Comparison of ENCODE assay signal across 8 cellular contexts in the genomic region with DNA sequence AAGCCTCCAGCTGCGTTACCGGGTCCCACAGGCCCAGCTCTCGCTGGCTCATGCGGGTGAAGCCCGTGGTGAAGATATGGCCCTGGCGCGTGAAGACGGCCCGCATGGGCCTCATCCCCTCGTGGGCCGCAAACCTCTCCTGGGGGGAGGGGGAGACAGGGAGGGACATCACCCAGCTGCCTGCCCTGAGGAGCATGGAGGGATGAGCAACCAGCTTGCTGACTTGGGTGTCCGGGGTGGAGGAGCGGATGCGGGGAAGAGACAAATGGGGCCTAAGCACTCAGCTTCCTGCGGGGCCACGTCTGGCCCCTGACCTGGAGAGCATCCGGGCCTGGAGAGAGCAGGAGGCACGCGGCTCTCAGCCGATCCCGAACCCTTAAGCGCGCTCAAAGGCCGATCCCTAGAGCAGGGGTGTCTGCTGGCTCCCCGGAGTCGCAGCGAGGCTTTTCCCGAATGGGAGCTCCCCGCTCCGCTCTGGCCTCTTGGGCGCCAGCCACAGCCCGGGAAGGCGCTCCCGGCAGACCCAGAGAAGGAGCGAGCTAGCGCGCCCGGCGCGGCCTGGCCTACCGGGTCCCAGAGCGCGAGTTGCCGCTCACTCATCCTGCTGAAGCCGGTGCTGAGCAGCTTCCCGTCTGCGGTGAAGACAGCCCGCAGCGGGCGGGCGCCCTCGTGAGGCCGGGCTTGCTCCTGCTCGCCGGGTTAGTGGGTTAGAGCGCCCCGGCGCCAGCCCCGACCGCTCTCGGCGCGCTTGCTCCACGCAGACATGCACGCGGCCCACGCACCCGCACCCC. TPM values are rescaled to one million over a fixed set of nuclear protein-coding genes. Genes with fewer than 3 reads are reported as not detected.
DNase-seq lines count a peak whose midpoint lies in the region; ATAC-seq lines count a peak whose summit lies in the region.

No MANE protein-coding gene starts in this region.

- H3K36me3 ChIP-seq in ES-I3 (ENCODE audit: insufficient read depth, low read length) (no peaks in the 10 kb centered on the region), HUES48 (ENCODE audit: control insufficient read depth, insufficient read depth, low read length) (0 out of 2 replicates have a peak, but pooled peaks cover 2% of the 10 kb centered on the region)

- H3K27me3 ChIP-seq in HUES48 (ENCODE audit: control insufficient read depth, insufficient read depth, low read length), result peaks cover 68% of the 10 kb centered on the region

- DNase-seq in SKM-1 (lab: John Stamatoyannopoulos, UW; ENCODE audit: unreplicated experiment), result peak; percentile 60
- DNase-seq in Right ventricle myocardium superior, result peak; percentile 90
- peak in 9 of 10 donors; percentile 68 to 97 (median 77) for DNase-seq in posterior cingulate gyrus
- DNase-seq in ureter (ENCODE audit: low spot score), result peak; percentile 83
- no peak for DNase-seq in RKO (ENCODE audit: low spot score)

- H3K4me1 Mint-ChIP-seq in activated naive CD8-positive, alpha-beta T cell (ENCODE audit: low read depth), result peaks cover 37% of the 10 kb centered on the region

- peak overlapping the region; percentile 73 for H3K9ac ChIP-seq in ES-I3 (ENCODE audit: low read depth, low read length)
- no peak overlapping the region for H3K9ac ChIP-seq in HUES48 (ENCODE audit: low read depth, low read length)

- H3K4me1 ChIP-seq in ES-I3 (ENCODE audit: insufficient read depth, low read length), result peaks cover 46% of the 10 kb centered on the region
- H3K4me1 ChIP-seq in HUES48 (ENCODE audit: control insufficient read depth, insufficient read depth, low read length), result peaks cover 44% of the 10 kb centered on the region

- peak overlapping the region; percentile 70 for H3K27ac Mint-ChIP-seq in activated naive CD8-positive, alpha-beta T cell

- peak; percentile 18 for ATAC-seq in Right ventricle myocardium superior (ENCODE audit: poor library complexity)

- no peaks in the 10 kb centered on the region for H3K36me3 Mint-ChIP-seq in activated naive CD8-positive, alpha-beta T cell

- peak overlapping the region; percentile 42; the same call in 1 of the 2 replicates for H3K4me3 ChIP-seq in HUES48 (ENCODE audit: low read depth, low read length)

- peak overlapping the region; percentile 85 for H3K4me3 Mint-ChIP-seq in activated naive CD8-positive, alpha-beta T cell

- no peaks in the 10 kb centered on the region for H3K9me3 Mint-ChIP-seq in activated naive CD8-positive, alpha-beta T cell (ENCODE audit: low read depth)

- H3K27me3 Mint-ChIP-seq in activated naive CD8-positive, alpha-beta T cell, result no peaks in the 10 kb centered on the region

- H3K9me3 ChIP-seq in ES-I3 (ENCODE audit: control insufficient read depth, insufficient read depth, low read length) (peaks cover 2% of the 10 kb centered on the region; the same call in 1 of the 2 replicates), HUES48 (ENCODE audit: control insufficient read depth, insufficient read depth, low read length) (no peaks in the 10 kb centered on the region)

- peak overlapping the region; percentile 16 for H3K27ac ChIP-seq in HUES48 (ENCODE audit: low read depth, low read length)

- intact Hi-C loops in Right ventricle myocardium superior (cut with DNase I), result no loop called here
- intact Hi-C loops in posterior cingulate gyrus (cut with DNase I), result no loop called here

RNA-seq across cellular contexts. Expression of a gene that starts 5.0 kb away (rescaled TPM):
- total RNA-seq in Right ventricle myocardium superior (83.6 TPM), ureter (23.3 TPM)

RNA-seq across cellular contexts. Expression of a gene that starts 24.7 kb away (rescaled TPM):
- total RNA-seq in Right ventricle myocardium superior (9.3 TPM), ureter (7.7 TPM)

RNA-seq across cellular contexts. Expression of a gene that starts 28.2 kb away (rescaled TPM):
- total RNA-seq in Right ventricle myocardium superior (28.5 TPM), ureter (37.1 TPM)

RNA-seq across cellular contexts. Expression of a gene that starts 49.2 kb away (rescaled TPM):
- total RNA-seq in Right ventricle myocardium superior, result 39.2 TPM
- 44.6 TPM for total RNA-seq in ureter

RNA-seq across cellular contexts. Expression of a gene that starts 50.8 kb away (rescaled TPM):
- total RNA-seq in Right ventricle myocardium superior, result 7.0 TPM
- total RNA-seq in ureter, result 7.8 TPM
